8 cellular contexts compared by ENCODE assay signal in the genomic region with DNA sequence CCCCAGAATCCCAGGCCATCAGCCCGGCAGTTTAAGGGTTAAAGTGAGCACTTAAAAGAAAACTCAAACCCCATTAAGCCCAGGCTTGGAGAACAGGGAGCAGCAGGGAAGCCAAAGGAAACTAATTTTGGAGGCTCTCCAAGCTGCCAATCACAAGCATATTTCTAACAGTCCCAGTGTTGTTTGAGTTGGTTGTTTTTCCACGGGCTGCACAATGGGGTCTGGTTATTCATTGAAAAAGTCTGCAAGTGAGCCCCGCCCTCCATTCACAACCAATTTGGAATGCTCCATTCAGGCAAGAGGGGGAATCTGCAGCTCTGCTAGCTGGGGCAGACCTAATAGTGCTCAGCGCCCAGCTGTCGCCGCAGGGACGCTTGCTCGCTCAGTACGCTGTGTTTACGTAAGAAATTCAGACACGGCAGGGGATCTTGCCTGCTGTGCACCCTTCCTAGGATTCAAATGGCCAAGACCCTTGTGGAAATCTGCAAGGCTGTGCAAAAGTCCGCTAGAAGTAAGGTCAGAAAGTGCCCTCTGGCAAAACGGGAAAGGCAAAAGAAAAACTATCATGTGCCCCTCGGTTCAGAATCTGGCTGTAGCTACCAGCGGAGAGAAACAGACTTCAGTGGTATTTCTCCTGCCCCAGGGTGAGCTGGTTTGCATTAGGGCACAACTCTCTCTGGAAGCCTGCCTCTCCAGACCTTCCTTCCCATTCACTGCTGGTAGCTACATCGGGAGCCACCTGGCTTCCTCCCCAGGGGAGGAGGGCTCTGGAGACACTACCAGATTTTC. TPM values are rescaled to one million over a fixed set of nuclear protein-coding genes. Genes with fewer than 3 reads are reported as not detected.
DNase-seq lines count a peak whose midpoint lies in the region; ATAC-seq and TF ChIP-seq lines count a peak whose summit lies in the region.

No MANE protein-coding gene starts in this region.

- peak overlapping the region; percentile 65 for H3K27ac ChIP-seq in HUES64 (ENCODE audit: low read depth, low read length)
- H3K27ac ChIP-seq in Peyer's patch, result peak overlapping the region in 1 of 4 donors; percentile 11
- peak overlapping the region; percentile 55 for H3K27ac ChIP-seq in epithelial cell of prostate
- peak overlapping the region in 1 of 2 donors; percentile 3 for H3K27ac ChIP-seq in thoracic aorta

- no peak for TF ChIP-seq CTCF in AG10803 (conservative IDR thresholded peaks at IDR 0.05; ENCODE audit: low read length)
- TF ChIP-seq CTCF in Peyer's patch (IDR thresholded peaks at IDR 0.05), result no peak
- TF ChIP-seq CTCF in thoracic aorta (IDR thresholded peaks at IDR 0.05), result no peak

- H3K36me3 ChIP-seq in HUES64 (ENCODE audit: insufficient read depth, low read length) (0 out of 2 replicates have a peak, but pooled peaks cover 4% of the 10 kb centered on the region), Peyer's patch (no peaks in the 10 kb centered on the region), thoracic aorta (no peaks in the 10 kb centered on the region)

- H3K9ac ChIP-seq in HUES64 (ENCODE audit: low read depth, low read length), result peak overlapping the region; percentile 45

- H3K4me1 ChIP-seq in HUES64 (ENCODE audit: insufficient read depth, low read length) (peaks cover 70% of the 10 kb centered on the region), Peyer's patch (peaks cover 0 to 21% (median 2%) of the 10 kb centered on the region in 4 donors), thoracic aorta (ENCODE audit: control insufficient read depth in 1 of 2, low read depth in 2 of 2) (peaks cover 7 to 28% of the 10 kb centered on the region in 2 donors)

- H3K9me3 ChIP-seq in HUES64 (ENCODE audit: insufficient read depth, low read depth, low read length) (no peaks in the 10 kb centered on the region), Peyer's patch (no peaks in the 10 kb centered on the region), thoracic aorta (no peaks in the 10 kb centered on the region)

- H3K4me3 ChIP-seq in AG10803 (ENCODE audit: low read length) (peak overlapping the region; percentile 57), HUES64 (ENCODE audit: low read length) (peak overlapping the region; percentile 51), Peyer's patch (peak overlapping the region in 2 of 4 donors; percentile 37), thoracic aorta (peak overlapping the region; percentile 68)

- WGBS in HUES64, result under 1% methylated on average over 16 of the region's 16 CpGs

- no peak for TF ChIP-seq POLR2A in Peyer's patch (IDR thresholded peaks at IDR 0.05)

- H3K27me3 ChIP-seq in HUES64 (ENCODE audit: insufficient read depth, low read length) (peaks cover 33% of the 10 kb centered on the region), Peyer's patch (no peaks in the 10 kb centered on the region), thoracic aorta (replicated peaks; ENCODE audit: insufficient read depth) (no peaks in the 10 kb centered on the region)

- no peak for ATAC-seq in thoracic aorta (ENCODE audit: insufficient number of reproducible peaks, low FRiP score, low read depth)
- ATAC-seq in GM18873 (IDR thresholded peaks at IDR 0.05; ENCODE audit: low FRiP score, unreplicated experiment), result no peak

- DNase-seq in AG10803 (ENCODE audit: low read depth), result peak; percentile 77
- DNase-seq in Peyer's patch, result peak in 2 of 3 donors; percentile 67 to 69
- DNase-seq in epithelial cell of prostate (ENCODE audit: low read depth, low spot score), result peak; percentile 57
- DNase-seq in medulla oblongata (ENCODE audit: extremely low spot score), result peak; percentile 96
- DNase-seq in thoracic aorta (ENCODE audit: low spot score), result no peak
- DNase-seq in H4 (ENCODE audit: low spot score), result no peak

RNA-seq across cellular contexts. Expression of a gene that starts 11.0 kb away (rescaled TPM):
- polyA plus RNA-seq in HUES64 (2013, experiment 1 of 2), result 30.4 TPM
- 41.0 TPM for polyA plus RNA-seq in HUES64 (2013, experiment 2 of 2)
- total RNA-seq in Peyer's patch, result 1 to 10 TPM; 4.1 to 5.3 (median 4.8) TPM
- total RNA-seq in thoracic aorta, result 100 to 1,000 TPM in 1 of 2 donors, 10 to 100 TPM in 1; 43.6 to 362 TPM
- 56.7 and 73.9 TPM in 2 replicates for total RNA-seq in H4 (2014; rRNA removed; shearing (Covaris generic))

Comparison
In these comparisons a context has a peak if more than half of its experiments do, and no peak if none do; other contexts are left out.
1. DNase-seq: peak in AG10803 (single experiment), Peyer's patch (2 of 3), epithelial cell of prostate (single experiment) and medulla oblongata (single experiment); none in thoracic aorta (single experiment) and H4 (single experiment).